Comparison of ENCODE assay signal across 15 cellular contexts in the genomic region with DNA sequence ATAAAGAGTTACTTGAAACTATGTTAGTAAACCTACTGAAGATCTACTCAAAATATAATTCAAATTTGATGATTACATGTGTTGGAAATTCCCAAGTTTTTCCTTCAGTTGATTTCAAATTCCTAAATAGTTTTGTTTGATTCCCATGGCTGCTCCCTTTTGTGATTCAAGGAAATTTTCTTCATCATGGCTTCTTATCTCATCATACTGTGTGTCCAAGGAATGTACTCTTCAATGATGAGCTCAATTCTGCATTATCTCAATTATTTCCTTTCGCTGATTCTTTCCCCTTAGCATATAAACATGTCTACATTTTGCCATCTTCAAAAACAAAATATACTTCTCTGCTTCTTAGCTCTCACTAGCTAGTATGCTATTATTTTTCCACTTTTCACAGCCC.
DNase-seq lines count a peak whose midpoint lies in the region; ATAC-seq, FAIRE-seq and TF ChIP-seq lines count a peak whose summit lies in the region.
"Had no signal": no experiment of that assay in that cellular context is flagged by ENCODE, and none has a peak within 500 bp of the region (broad histone marks: within the 10 kb centered on the region; RNA-seq: fewer than 3 reads in every experiment).

No MANE protein-coding gene starts in this region.

- H3K56ac ChIP-seq in H1 (replicated peaks; ENCODE audit: insufficient read length, low read depth, low read length): no peak overlapping the region

- peak overlapping the region; percentile 54 for H4K91ac ChIP-seq in H1 (replicated peaks; ENCODE audit: insufficient read length, low read length)

- no peak overlapping the region for H3K9ac ChIP-seq in H1 (replicated peaks in 1 of 4; ENCODE audit: extremely low read depth in 1 of 4, low read depth in 3 of 4, low read length in 3 of 4)
- H3K9ac ChIP-seq: BLaER1 had no signal

- WGBS in H1 (ENCODE audit: extremely low coverage in 1 of 2, insufficient coverage in 1 of 2, insufficient read length in 1 of 2, insufficient replicate concordance in 2 of 2, low coverage in 1 of 2, low lambda C conversion rate in 2 of 2, missing lambda C conversion rate in 1 of 2), 2 experiments: 50% methylated on average over 1 of the region's 1 CpG; no CpG with 5 or more reads in 1 of the 2 experiments

- no peaks in the 10 kb centered on the region for H4K20me1 ChIP-seq in H1 (replicated peaks in 1 of 2; ENCODE audit: control insufficient read depth in 1 of 2, insufficient read depth in 2 of 2, low read length in 2 of 2)
- H4K20me1 ChIP-seq in osteoblast (ENCODE audit: insufficient read depth, low read length): no peaks in the 10 kb centered on the region
- H4K20me1 ChIP-seq: BLaER1 had no signal

- H3K14ac ChIP-seq in H1 (ENCODE audit: insufficient read length): no peak overlapping the region

- no peaks in the 10 kb centered on the region for H3K23me2 ChIP-seq in H1 (ENCODE audit: low read depth, low read length)

- H3K23ac ChIP-seq in H1 (ENCODE audit: insufficient read length): no peak overlapping the region

- no peak for TF ChIP-seq CTCF in 22Rv1 (IDR thresholded peaks at IDR 0.05)
- TF ChIP-seq CTCF in H1 (IDR thresholded peaks at IDR 0.05; ENCODE audit: control extremely low read depth in 1 of 3, insufficient read depth in 1 of 3, low read depth in 1 of 3, low read length in 3 of 3): no peak
- TF ChIP-seq CTCF in osteoblast (IDR thresholded peaks at IDR 0.05; ENCODE audit: extremely low read depth, low read depth, low read length): no peak
- no peak for TF ChIP-seq CTCF in coronary artery (IDR thresholded peaks at IDR 0.05)
- no peak for TF ChIP-seq CTCF in foreskin keratinocyte (conservative IDR thresholded peaks at IDR 0.05)

- TF ChIP-seq EP300 in H1 (IDR thresholded peaks at IDR 0.05; ENCODE audit: borderline replicate concordance in 1 of 2, low read depth in 2 of 2, low read length in 2 of 2): no peak

- no peaks in the 10 kb centered on the region for H3K36me3 ChIP-seq in H1 (ENCODE audit: control insufficient read depth in 2 of 4, insufficient read depth in 4 of 4, low read length in 3 of 4)
- no peaks in the 10 kb centered on the region for H3K36me3 ChIP-seq in osteoblast (ENCODE audit: insufficient read depth, low read length)
- H3K36me3 ChIP-seq: BLaER1, HAP-1 had no signal

- no peak overlapping the region for H4K8ac ChIP-seq in H1 (ENCODE audit: extremely low read depth, insufficient read depth, low read length)

- H3K27me3 ChIP-seq in H1 (replicated peaks in 1 of 4; ENCODE audit: control insufficient read depth in 3 of 4, extremely low read depth in 1 of 4, insufficient read depth in 3 of 4, low read length in 3 of 4) (no peaks in the 10 kb centered on the region), osteoblast (ENCODE audit: insufficient read depth, low read length) (no peaks in the 10 kb centered on the region), foreskin keratinocyte (no peaks in the 10 kb centered on the region)
- H3K27me3 ChIP-seq: BLaER1 had no signal

- H2BK20ac ChIP-seq in H1 (ENCODE audit: low read length): no peak overlapping the region

- peak overlapping the region; percentile 53 for H3K4ac ChIP-seq in H1 (replicated peaks; ENCODE audit: insufficient read length, low read depth, low read length)

- no peaks in the 10 kb centered on the region for H3K4me1 ChIP-seq in H1 (replicated peaks in 1 of 4; ENCODE audit: control insufficient read depth in 3 of 4, insufficient read depth in 4 of 4, low read length in 3 of 4)
- peaks cover 6% of the 10 kb centered on the region for H3K4me1 ChIP-seq in osteoblast (ENCODE audit: insufficient read depth, low read length)
- no peaks in the 10 kb centered on the region for H3K4me1 ChIP-seq in foreskin keratinocyte
- H3K4me1 ChIP-seq: BLaER1, Caco-2, HAP-1 had no signal

- no peak overlapping the region for H3K18ac ChIP-seq in H1 (ENCODE audit: extremely low read depth, low read length)

- H2AFZ ChIP-seq in H1 (ENCODE audit: low read length) (no peak overlapping the region), osteoblast (ENCODE audit: low read length) (peak overlapping the region; percentile 12)

- CTCF ChIA-PET in H1 (lab: Charles Lee; ENCODE audit: partially characterized antibody): interaction anchor here (0.6 to 1.5 kb wide), 6 partner anchors 10 to 1543 kb away, joined by 3 to 6 read pairs (median 4); no protein-coding TSS in a partner anchor

- POLR2A ChIA-PET in H1 (lab: Charles Lee; ENCODE audit: partially characterized antibody): no interaction called here

- no peak overlapping the region for H2BK15ac ChIP-seq in H1 (ENCODE audit: low read length)

- TF ChIP-seq POLR2A in H1 (IDR thresholded peaks at IDR 0.05; ENCODE audit: control extremely low read depth in 1 of 2, low read depth in 2 of 2, low read length in 2 of 2): no peak

- no peak overlapping the region for H2BK12ac ChIP-seq in H1 (ENCODE audit: low read depth, low read length)

- DNase-seq in NCI-H226 (peak; percentile 67), H1 (ENCODE audit: low read depth in 1 of 2, low spot score in 2 of 2) (no peak), osteoblast (ENCODE audit: insufficient read length, low spot score, missing footprints) (peak; percentile 18), coronary artery (ENCODE audit: low spot score) (no peak), mesenteric fat pad (ENCODE audit: low spot score) (no peak), foreskin keratinocyte (no peak)
- DNase-seq: 8988T; AML-193; Caco-2; CD8-positive, alpha-beta memory T cell; GOT3 had no signal

- no peak for ATAC-seq in foreskin keratinocyte

- H3K4me2 ChIP-seq in H1 (ENCODE audit: insufficient read depth in 1 of 2, low read depth in 2 of 2, low read length in 2 of 2): no peak overlapping the region
- no peak overlapping the region for H3K4me2 ChIP-seq in osteoblast (ENCODE audit: insufficient read depth, low read length)
- H3K4me2 ChIP-seq: BLaER1 had no signal

- no peaks in the 10 kb centered on the region for H3K79me2 ChIP-seq in H1 (ENCODE audit: control insufficient read depth in 1 of 2, insufficient read depth in 2 of 2, low read length in 2 of 2)
- H3K79me2 ChIP-seq in osteoblast (ENCODE audit: insufficient read depth, low read length): no peaks in the 10 kb centered on the region

- no peak overlapping the region for H2BK5ac ChIP-seq in H1 (ENCODE audit: low read depth, low read length)

- H2AK5ac ChIP-seq in H1 (ENCODE audit: low read depth, low read length): no peak overlapping the region

- H2BK120ac ChIP-seq in H1 (replicated peaks; ENCODE audit: low read depth, low read length): no peak overlapping the region

- H3K4me3 ChIP-seq in H1 (ENCODE audit: extremely low read depth in 1 of 4, insufficient read depth in 2 of 4, low read depth in 3 of 4, low read length in 4 of 4) (no peak overlapping the region), osteoblast (ENCODE audit: insufficient read depth, low read length) (no peak overlapping the region), coronary artery (no peak overlapping the region)
- H3K4me3 ChIP-seq: BLaER1, HAP-1 had no signal

- no peak for FAIRE-seq in H1 (lab: Jason Lieb, UNC)
- FAIRE-seq: GM12891 had no signal

- no peaks in the 10 kb centered on the region for H3K79me1 ChIP-seq in H1 (ENCODE audit: low read depth, low read length)

- no peaks in the 10 kb centered on the region for H3K9me3 ChIP-seq in H1 (ENCODE audit: insufficient read depth in 2 of 2, low read depth in 1 of 2, low read length in 1 of 2)
- no peaks in the 10 kb centered on the region for H3K9me3 ChIP-seq in osteoblast (ENCODE audit: low read depth, low read length)
- H3K9me3 ChIP-seq: BLaER1, HAP-1 had no signal

- H4K5ac ChIP-seq in H1 (ENCODE audit: insufficient read length, low read depth, low read length): no peak overlapping the region

- peak overlapping the region; percentile 12; the same call in 1 of the 2 replicates for H3K27ac ChIP-seq in 22Rv1
- H3K27ac ChIP-seq in H1 (ENCODE audit: low read depth, low read length): no peak overlapping the region
- no peak overlapping the region for H3K27ac ChIP-seq in osteoblast (ENCODE audit: low read depth, low read length)
- H3K27ac ChIP-seq in coronary artery: no peak overlapping the region
- no peak overlapping the region for H3K27ac ChIP-seq in foreskin keratinocyte
- H3K27ac ChIP-seq: BLaER1 had no signal

- no peak for TF ChIP-seq RAD21 in H1 (IDR thresholded peaks at IDR 0.05 in 1 of 2, conservative IDR thresholded peaks at IDR 0.05 in 1 of 2; ENCODE audit: low read depth in 2 of 2, low read length in 2 of 2)

TF ChIP-seq in H1, 55 proteins besides CTCF, POLR2A, EP300 and RAD21:
- TF ChIP-seq CBX5 (IDR thresholded peaks at IDR 0.05; ENCODE audit: low read depth, low read length): no peak
- TF ChIP-seq CTBP2 (IDR thresholded peaks at IDR 0.05; ENCODE audit: borderline replicate concordance, insufficient read depth, insufficient read length, low read length): no peak
- no peak for TF ChIP-seq RFX5 (IDR thresholded peaks at IDR 0.05; ENCODE audit: borderline replicate concordance, low read depth, low read length)
- no peak for TF ChIP-seq RXRA (IDR thresholded peaks at IDR 0.05; ENCODE audit: insufficient read depth, low read depth, low read length)
- TF ChIP-seq, protein P1, sequence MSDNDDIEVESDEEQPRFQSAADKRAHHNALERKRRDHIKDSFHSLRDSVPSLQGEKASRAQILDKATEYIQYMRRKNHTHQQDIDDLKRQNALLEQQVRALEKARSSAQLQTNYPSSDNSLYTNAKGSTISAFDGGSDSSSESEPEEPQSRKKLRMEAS (IDR thresholded peaks at IDR 0.05): no peak
- TF ChIP-seq JUN (IDR thresholded peaks at IDR 0.05; ENCODE audit: low read depth, low read length): no peak
- TF ChIP-seq KDM5A (IDR thresholded peaks at IDR 0.05; ENCODE audit: low read length): no peak
- no peak for TF ChIP-seq EZH2 (IDR thresholded peaks at IDR 0.05; ENCODE audit: low read depth, low read length, severe bottlenecking)
- no peak for TF ChIP-seq NRF1 (IDR thresholded peaks at IDR 0.05; ENCODE audit: low read depth, low read length)

Comparison
In these comparisons a context has a peak if more than half of its experiments do, and no peak if none do; other contexts are left out.
1. DNase-seq: peak in NCI-H226 (single experiment) and osteoblast (single experiment); none in H1 (0 of 2), coronary artery (single experiment), mesenteric fat pad (single experiment) and foreskin keratinocyte (0 of 2).